In the genomic region with DNA sequence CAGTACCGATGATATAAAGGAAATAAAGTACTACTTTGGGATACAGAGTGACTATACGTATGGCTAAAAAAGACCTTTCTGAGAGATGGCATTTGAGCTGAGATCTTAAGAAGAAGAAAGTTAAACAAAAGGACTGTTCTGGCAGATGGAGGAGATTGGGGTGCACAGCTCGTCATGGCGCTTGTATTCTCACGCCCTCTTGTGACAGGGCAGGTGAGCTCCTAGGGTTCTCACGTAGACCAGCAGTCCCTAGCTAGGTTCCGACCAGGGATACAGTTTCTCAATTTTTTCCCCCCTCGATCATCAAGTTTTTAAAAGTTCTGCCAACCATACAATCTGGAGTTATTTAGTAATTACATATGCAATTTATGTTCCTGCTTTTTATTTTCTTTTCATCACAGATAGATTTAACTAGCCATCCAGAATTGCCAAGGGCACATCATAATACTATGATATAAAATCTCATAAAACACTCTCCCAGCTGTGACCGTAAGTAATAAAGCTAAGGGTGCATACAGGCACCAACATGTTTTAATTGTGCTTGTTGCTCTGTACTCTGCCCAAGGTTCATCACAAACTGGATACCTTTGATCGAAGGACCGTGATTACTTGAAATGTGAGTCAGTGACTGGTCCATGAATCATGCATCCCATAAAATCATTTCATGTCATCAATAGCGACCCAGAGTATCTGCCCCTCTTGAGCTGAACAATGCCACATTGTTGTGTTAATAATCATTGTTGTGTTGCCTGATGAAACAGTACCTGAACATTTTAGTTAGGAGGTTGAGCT, we compare ENCODE assay signal across 18 cellular contexts.
DNase-seq lines count a peak whose midpoint lies in the region; ATAC-seq and TF ChIP-seq lines count a peak whose summit lies in the region.
"Had no signal": no experiment of that assay in that cellular context is flagged by ENCODE, and none has a peak within 500 bp of the region (broad histone marks: within the 10 kb centered on the region; RNA-seq: fewer than 3 reads in every experiment).

No MANE protein-coding gene starts in this region.

- H3K79me2 ChIP-seq in PC-3 (ENCODE audit: low read length) (no peaks in the 10 kb centered on the region), smooth muscle cell (ENCODE audit: low read depth) (no peaks in the 10 kb centered on the region)

- H3K4me3 Mint-ChIP-seq in activated naive CD4-positive, alpha-beta T cell treated with anti-CD3 and anti-CD28 coated beads for 36 hours = no peak overlapping the region
- no peak overlapping the region for H3K4me3 Mint-ChIP-seq in activated T-helper 17 cell treated with anti-CD3 and anti-CD28 coated beads, Interleukin-2, amount 50 U/mL, for 72 hours
- no peak overlapping the region for H3K4me3 Mint-ChIP-seq in natural killer cell
- H3K4me3 Mint-ChIP-seq: central memory CD8-positive, alpha-beta T cell; T-helper 2 cell treated with Interferon-gamma antibody and Interleukin-4, amounts not matched to agents 5 μg/mL and 100 μg/mL, for 36 hours had no signal

- H3K9ac ChIP-seq in PC-3 (ENCODE audit: low read length) (no peak overlapping the region), smooth muscle cell (ENCODE audit: low read depth) (no peak overlapping the region)

- no peaks in the 10 kb centered on the region for H3K9me3 Mint-ChIP-seq in activated naive CD4-positive, alpha-beta T cell treated with anti-CD3 and anti-CD28 coated beads for 36 hours
- H3K9me3 Mint-ChIP-seq in activated naive CD4-positive, alpha-beta T cell treated with anti-CD3 and anti-CD28 coated beads, Interleukin-2, amount 50 U/mL, for 72 hours = no peaks in the 10 kb centered on the region
- no peaks in the 10 kb centered on the region for H3K9me3 Mint-ChIP-seq in activated T-helper 17 cell treated with anti-CD3 and anti-CD28 coated beads, Interleukin-2, amount 50 U/mL, for 72 hours
- no peaks in the 10 kb centered on the region for H3K9me3 Mint-ChIP-seq in natural killer cell
- H3K9me3 Mint-ChIP-seq: central memory CD8-positive, alpha-beta T cell; T-helper 2 cell treated with Interferon-gamma antibody and Interleukin-4, amounts not matched to agents 5 μg/mL and 100 μg/mL, for 36 hours had no signal

- peaks cover 1% of the 10 kb centered on the region for H3K27me3 Mint-ChIP-seq in activated naive CD4-positive, alpha-beta T cell treated with anti-CD3 and anti-CD28 coated beads for 36 hours (ENCODE audit: low read depth)
- H3K27me3 Mint-ChIP-seq in activated T-helper 17 cell treated with anti-CD3 and anti-CD28 coated beads, Interleukin-2, amount 50 U/mL, for 72 hours = peaks cover 4% of the 10 kb centered on the region
- H3K27me3 Mint-ChIP-seq in natural killer cell (ENCODE audit: low read depth in 2 of 2) = no peaks in the 10 kb centered on the region

- H3K9me3 ChIP-seq in PC-3 (ENCODE audit: low read length) (no peaks in the 10 kb centered on the region), smooth muscle cell (replicated peaks; ENCODE audit: low read depth) (no peaks in the 10 kb centered on the region)
- H3K9me3 ChIP-seq: right atrium auricular region, SJSA1, tibial nerve had no signal

- H2AFZ ChIP-seq in PC-3 (ENCODE audit: low read length) (no peak overlapping the region), smooth muscle cell (ENCODE audit: low read depth) (no peak overlapping the region)

- H3K4me3 ChIP-seq in PC-3 (ENCODE audit: low read length) (no peak overlapping the region), smooth muscle cell (no peak overlapping the region)
- H3K4me3 ChIP-seq: right atrium auricular region, SJSA1, tibial nerve had no signal

- H3K4me1 ChIP-seq in PC-3 (ENCODE audit: insufficient read depth, low read length) (peaks cover 17% of the 10 kb centered on the region; the same call in 1 of the 2 replicates), smooth muscle cell (ENCODE audit: low read depth) (peaks cover 4% of the 10 kb centered on the region)
- H3K4me1 ChIP-seq: SJSA1 had no signal

- H4K20me1 ChIP-seq in PC-3 (ENCODE audit: low read length) = no peaks in the 10 kb centered on the region
- no peaks in the 10 kb centered on the region for H4K20me1 ChIP-seq in smooth muscle cell (ENCODE audit: low read depth)

- H3K27ac Mint-ChIP-seq in activated naive CD4-positive, alpha-beta T cell treated with anti-CD3 and anti-CD28 coated beads for 36 hours = no peak overlapping the region
- H3K27ac Mint-ChIP-seq in activated naive CD4-positive, alpha-beta T cell treated with anti-CD3 and anti-CD28 coated beads, Interleukin-2, amount 50 U/mL, for 72 hours = no peak overlapping the region
- no peak overlapping the region for H3K27ac Mint-ChIP-seq in activated T-helper 17 cell treated with anti-CD3 and anti-CD28 coated beads, Interleukin-2, amount 50 U/mL, for 72 hours
- H3K27ac Mint-ChIP-seq in natural killer cell = no peak overlapping the region
- H3K27ac Mint-ChIP-seq: T-helper 2 cell treated with Interferon-gamma antibody and Interleukin-4, amounts not matched to agents 5 μg/mL and 100 μg/mL, for 36 hours had no signal

- H3K36me3 ChIP-seq in PC-3 (ENCODE audit: low read depth, low read length) = no peaks in the 10 kb centered on the region
- H3K36me3 ChIP-seq in smooth muscle cell (ENCODE audit: low read depth) = no peaks in the 10 kb centered on the region
- H3K36me3 ChIP-seq: right atrium auricular region, SJSA1, tibial nerve had no signal

- H3K4me2 ChIP-seq in PC-3 (ENCODE audit: low read length) (no peak overlapping the region), smooth muscle cell (no peak overlapping the region)

- POLR2A ChIA-PET in PC-3 (lab: Charles Lee; ENCODE audit: unreplicated experiment) = no interaction called here

- H3K4me1 Mint-ChIP-seq in activated naive CD4-positive, alpha-beta T cell treated with anti-CD3 and anti-CD28 coated beads for 36 hours (ENCODE audit: low read depth) = no peaks in the 10 kb centered on the region
- no peaks in the 10 kb centered on the region for H3K4me1 Mint-ChIP-seq in activated T-helper 17 cell treated with anti-CD3 and anti-CD28 coated beads, Interleukin-2, amount 50 U/mL, for 72 hours
- H3K4me1 Mint-ChIP-seq in natural killer cell = no peaks in the 10 kb centered on the region
- H3K4me1 Mint-ChIP-seq: central memory CD8-positive, alpha-beta T cell had no signal

- H3K27ac ChIP-seq in PC-3 (ENCODE audit: low read length) = no peak overlapping the region; the same call in 1 of the 2 replicates
- H3K27ac ChIP-seq in smooth muscle cell (ENCODE audit: low read depth) = peak overlapping the region; percentile 68
- H3K27ac ChIP-seq: right atrium auricular region, SJSA1, tibial nerve had no signal

- 71% methylated on average over 12 of the region's 12 CpGs for WGBS in smooth muscle cell (ENCODE audit: low lambda C conversion rate)

- intact Hi-C loops in activated naive CD4-positive, alpha-beta T cell treated with anti-CD3 and anti-CD28 coated beads for 36 hours (cut with micrococcal nuclease) = no loop called here
- intact Hi-C loops in PC-3 (cut with micrococcal nuclease) = no loop called here
- intact Hi-C loops in natural killer cell (cut with micrococcal nuclease) = no loop called here

- no peak for ATAC-seq in activated naive CD4-positive, alpha-beta T cell treated with anti-CD3 and anti-CD28 coated beads, Interleukin-2, amount 50 U/mL, for 72 hours
- ATAC-seq in PC-3 (peak; percentile 33), esophagus mucosa (peak; percentile 74), HG03460 (IDR thresholded peaks at IDR 0.05; ENCODE audit: unreplicated experiment) (no peak), natural killer cell (no peak)
- ATAC-seq in activated T-helper 17 cell treated with anti-CD3 and anti-CD28 coated beads, Interleukin-2, amount 50 U/mL, for 72 hours (replicated peaks) = no peak
- ATAC-seq: stimulated activated naive CD8-positive, alpha-beta T cell treated with anti-CD3 and anti-CD28 coated beads, Interleukin-15, Interleukin-2, amounts not matched to agents 100 U/mL and 50 U/mL, for 24 hours had no signal

- no peaks in the 10 kb centered on the region for H3K36me3 Mint-ChIP-seq in activated naive CD4-positive, alpha-beta T cell treated with anti-CD3 and anti-CD28 coated beads for 36 hours (ENCODE audit: low read depth)
- no peaks in the 10 kb centered on the region for H3K36me3 Mint-ChIP-seq in activated naive CD4-positive, alpha-beta T cell treated with anti-CD3 and anti-CD28 coated beads, Interleukin-2, amount 50 U/mL, for 72 hours
- no peaks in the 10 kb centered on the region for H3K36me3 Mint-ChIP-seq in activated T-helper 17 cell treated with anti-CD3 and anti-CD28 coated beads, Interleukin-2, amount 50 U/mL, for 72 hours (ENCODE audit: low read depth)
- H3K36me3 Mint-ChIP-seq in natural killer cell = no peaks in the 10 kb centered on the region

- no peaks in the 10 kb centered on the region for H3F3A ChIP-seq in PC-3 (ENCODE audit: low read length, unreplicated experiment)
- H3F3A ChIP-seq in smooth muscle cell (ENCODE audit: low read depth) = no peaks in the 10 kb centered on the region

- CTCF ChIA-PET in activated naive CD4-positive, alpha-beta T cell treated with anti-CD3 and anti-CD28 coated beads for 36 hours (lab: Charles Lee) = interaction anchor here (1.2 to 2.7 kb wide), 4 partner anchors 9 to 367 kb away, joined by 3 to 18 read pairs (median 6); no protein-coding TSS in a partner anchor
- CTCF ChIA-PET in PC-3 (lab: Charles Lee) = no interaction called here

- H3K27me3 ChIP-seq in PC-3 (ENCODE audit: low read length) (no peaks in the 10 kb centered on the region), smooth muscle cell (ENCODE audit: low read depth) (no peaks in the 10 kb centered on the region)
- H3K27me3 ChIP-seq: right atrium auricular region, SJSA1, tibial nerve had no signal

- TF ChIP-seq CTCF in PC-3 (conservative IDR thresholded peaks at IDR 0.05; ENCODE audit: low read depth, low read length) (no peak), smooth muscle cell (IDR thresholded peaks at IDR 0.05; ENCODE audit: borderline replicate concordance, insufficient read depth, poor library complexity, severe bottlenecking) (no peak), natural killer cell (IDR thresholded peaks at IDR 0.05) (no peak)

- DNase-seq in activated naive CD4-positive, alpha-beta T cell treated with anti-CD3 and anti-CD28 coated beads for 36 hours = peak; percentile 7
- no peak for DNase-seq in activated naive CD4-positive, alpha-beta T cell treated with anti-CD3 and anti-CD28 coated beads, Interleukin-2, amount 50 U/mL, for 72 hours (ENCODE audit: low spot score in 2 of 2)
- DNase-seq in PC-3 (peak; percentile 75), smooth muscle cell (lab: John Stamatoyannopoulos, UW; ENCODE audit: unreplicated experiment) (no peak), natural killer cell (no peak)
- DNase-seq: activated CD4-positive, alpha-beta T cell treated with anti-CD3 and anti-CD28 coated beads for 1 hour; effector CD4-positive, alpha-beta T cell; NCI-H1694 treated with DMSO at 0.1 percent for 48 hours; NCI-H446; stimulated activated naive CD8-positive, alpha-beta T cell treated with anti-CD3 and anti-CD28 coated beads, Interleukin-15, Interleukin-2, amounts not matched to agents 100 U/mL and 50 U/mL, for 24 hours had no signal

- no TSS peak for BruUV-seq in PC-3 (replicated peaks; lab: Mats Ljungman, UMichigan)

- no peaks in the 10 kb centered on the region for H3K9me2 ChIP-seq in PC-3 (replicated peaks; ENCODE audit: low read length)

Comparison
In these comparisons a context has a peak if more than half of its experiments do, and no peak if none do; other contexts are left out.
1. DNase-seq: peak in activated naive CD4-positive, alpha-beta T cell treated with anti-CD3 and anti-CD28 coated beads for 36 hours (single experiment) and PC-3 (single experiment); none in activated naive CD4-positive, alpha-beta T cell treated with anti-CD3 and anti-CD28 coated beads, Interleukin-2, amount 50 U/mL, for 72 hours (0 of 2), smooth muscle cell (single experiment) and natural killer cell (single experiment).
2. ATAC-seq: peak in PC-3 (single experiment) and esophagus mucosa (single experiment); none in activated naive CD4-positive, alpha-beta T cell treated with anti-CD3 and anti-CD28 coated beads, Interleukin-2, amount 50 U/mL, for 72 hours (0 of 2), HG03460 (single experiment), activated T-helper 17 cell treated with anti-CD3 and anti-CD28 coated beads, Interleukin-2, amount 50 U/mL, for 72 hours (single experiment) and natural killer cell (0 of 3).